Comparison of ENCODE assay signal across 8 cellular contexts in the genomic region with DNA sequence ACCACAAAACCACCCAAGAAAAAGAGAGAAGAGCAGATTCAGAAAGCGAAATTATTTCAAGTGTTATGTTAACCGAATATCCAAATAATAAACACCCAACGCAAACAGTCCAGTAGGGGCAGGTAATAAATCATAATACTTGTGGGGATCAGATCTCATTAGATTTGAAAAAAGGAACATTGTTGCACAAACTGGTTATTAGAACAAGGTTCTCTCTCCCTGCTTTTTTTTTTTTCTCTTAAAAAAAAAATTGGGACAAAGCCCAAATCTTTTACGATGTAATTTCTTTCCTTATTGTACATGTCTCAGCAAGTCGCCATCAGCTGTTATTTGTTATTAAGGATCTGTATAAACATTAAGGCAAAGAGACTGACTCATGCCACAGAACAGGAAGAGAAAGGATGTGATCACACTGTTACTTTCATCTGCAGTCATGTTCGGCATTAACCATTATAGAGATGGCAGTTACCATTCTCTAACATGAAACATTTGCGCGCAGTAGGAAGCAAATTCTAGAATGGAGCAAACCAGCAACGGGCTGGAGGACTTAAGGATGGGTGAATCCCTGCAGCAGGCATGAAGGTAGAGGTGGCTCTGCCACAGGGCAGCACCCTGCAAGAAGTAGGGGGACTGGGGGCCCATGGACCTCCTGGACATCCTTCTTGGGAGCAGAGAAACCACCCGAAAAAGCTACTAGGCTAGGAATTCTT. TPM values are rescaled to one million over a fixed set of nuclear protein-coding genes. Genes with fewer than 3 reads are reported as not detected.
A peak's percentile ranks its signal among the peaks of the same experiment; 100 is the strongest.
DNase-seq lines count a peak whose midpoint lies in the region; ATAC-seq and TF ChIP-seq lines count a peak whose summit lies in the region.

No MANE protein-coding gene starts in this region.

- peaks cover 0 to 54% (median 45%) of the 10 kb centered on the region in 4 donors for H3K4me1 ChIP-seq in sigmoid colon

- no peaks in the 10 kb centered on the region for H3K9me3 ChIP-seq in sigmoid colon

- in situ Hi-C loops in brain microvascular endothelial cell (cut with HindIII; ENCODE audit: low pct_ligation_motif_present, low sequenced_read_pairs), result no loop called here

- DNase-seq in COR-L47 (lab: John Stamatoyannopoulos, UW) (peak; percentile 73), NCI-H146 (lab: John Stamatoyannopoulos, UW) (peak; percentile 50), brain microvascular endothelial cell (peak; percentile 46), myocyte (ENCODE audit: low read depth) (peak; percentile 53), sigmoid colon (no peak)

- TF ChIP-seq CTCF in brain microvascular endothelial cell (IDR thresholded peaks at IDR 0.05; ENCODE audit: low read depth, low read length, missing control alignments), result no peak
- TF ChIP-seq CTCF in sigmoid colon (IDR thresholded peaks at IDR 0.05), result no peak

- intact Hi-C loops in sigmoid colon (cut with DNase I), result loop anchor here (5.0 kb wide), 1 partner anchor 37 kb away; no protein-coding TSS in a partner anchor

- ATAC-seq in GM21737 (IDR thresholded peaks at IDR 0.05; ENCODE audit: unreplicated experiment), result no peak
- ATAC-seq in GM21515 (IDR thresholded peaks at IDR 0.05; ENCODE audit: unreplicated experiment), result no peak
- no peak for ATAC-seq in HG03571 (IDR thresholded peaks at IDR 0.05; ENCODE audit: unreplicated experiment)

- 22 to 55% methylated on average over 10 of the region's 10 CpGs for WGBS in sigmoid colon, 2 donors

- no peak for TF ChIP-seq POLR2A in sigmoid colon (IDR thresholded peaks at IDR 0.05)

- peak overlapping the region; percentile 15 for H3K27ac ChIP-seq in brain microvascular endothelial cell
- peak overlapping the region in 1 of 4 donors; percentile 22 for H3K27ac ChIP-seq in sigmoid colon

- no peaks in the 10 kb centered on the region for H3K36me3 ChIP-seq in brain microvascular endothelial cell (replicated peaks)
- no peaks in the 10 kb centered on the region for H3K36me3 ChIP-seq in sigmoid colon

- H3K4me3 ChIP-seq in brain microvascular endothelial cell (ENCODE audit: low read depth, low read length), result no peak overlapping the region
- H3K4me3 ChIP-seq in sigmoid colon, result no peak overlapping the region

- no peak for TF ChIP-seq EP300 in sigmoid colon (IDR thresholded peaks at IDR 0.05)

- H3K27me3 ChIP-seq in brain microvascular endothelial cell (replicated peaks) (no peaks in the 10 kb centered on the region), sigmoid colon (no peaks in the 10 kb centered on the region)

RNA-seq across cellular contexts. Expression of gene EPHA4, which starts 42.0 kb away (rescaled TPM):
- 10.1 and 12.9 TPM in 2 replicates for total RNA-seq in myocyte
- polyA plus RNA-seq in myocyte (2012), result 11.3 TPM
- 10 to 100 TPM; 26.9 to 50.7 (median 37.0) TPM for total RNA-seq in sigmoid colon
- polyA plus RNA-seq in sigmoid colon, result 1 to 10 TPM; 1.2 to 4.8 (median 1.8) TPM
